Comparison of ENCODE assay signal across 1 cellular context in the genomic region with DNA sequence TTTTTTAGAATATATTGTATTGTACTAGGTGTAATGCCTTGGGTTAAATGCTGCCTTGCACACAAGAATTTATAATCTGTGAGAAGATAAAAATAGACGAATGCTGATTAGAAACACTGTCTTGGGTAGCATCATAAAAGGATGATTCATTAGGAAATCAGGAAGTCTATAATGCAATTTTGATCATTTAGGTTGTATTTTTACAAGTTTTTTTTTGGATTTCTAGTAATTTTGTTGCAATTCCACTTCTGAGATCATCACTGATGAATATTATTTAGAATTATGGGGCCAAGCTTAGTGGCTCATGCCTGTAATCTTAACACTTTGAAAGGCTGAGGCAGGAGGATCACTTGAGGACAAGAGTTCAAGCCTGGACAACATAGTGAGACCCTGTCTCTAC.
TF ChIP-seq lines count a peak whose summit lies in the region.

No MANE protein-coding gene starts in this region.

TF ChIP-seq in SK-N-SH, 30 proteins besides CTCF, POLR2A, EP300 and RAD21:
- TF ChIP-seq CHD2 (IDR thresholded peaks at IDR 0.05; ENCODE audit: low read length, partially characterized antibody) = no peak
- no peak for TF ChIP-seq TCF12 (IDR thresholded peaks at IDR 0.05)
- TF ChIP-seq FOXJ3 (CRISPR knock-in tag; IDR thresholded peaks at IDR 0.05) = no peak
- TF ChIP-seq, protein P1, sequence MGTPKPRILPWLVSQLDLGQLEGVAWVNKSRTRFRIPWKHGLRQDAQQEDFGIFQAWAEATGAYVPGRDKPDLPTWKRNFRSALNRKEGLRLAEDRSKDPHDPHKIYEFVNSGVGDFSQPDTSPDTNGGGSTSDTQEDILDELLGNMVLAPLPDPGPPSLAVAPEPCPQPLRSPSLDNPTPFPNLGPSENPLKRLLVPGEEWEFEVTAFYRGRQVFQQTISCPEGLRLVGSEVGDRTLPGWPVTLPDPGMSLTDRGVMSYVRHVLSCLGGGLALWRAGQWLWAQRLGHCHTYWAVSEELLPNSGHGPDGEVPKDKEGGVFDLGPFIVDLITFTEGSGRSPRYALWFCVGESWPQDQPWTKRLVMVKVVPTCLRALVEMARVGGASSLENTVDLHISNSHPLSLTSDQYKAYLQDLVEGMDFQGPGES (IDR thresholded peaks at IDR 0.05; ENCODE audit: low read depth, low read length) = no peak
- TF ChIP-seq, protein P2, sequence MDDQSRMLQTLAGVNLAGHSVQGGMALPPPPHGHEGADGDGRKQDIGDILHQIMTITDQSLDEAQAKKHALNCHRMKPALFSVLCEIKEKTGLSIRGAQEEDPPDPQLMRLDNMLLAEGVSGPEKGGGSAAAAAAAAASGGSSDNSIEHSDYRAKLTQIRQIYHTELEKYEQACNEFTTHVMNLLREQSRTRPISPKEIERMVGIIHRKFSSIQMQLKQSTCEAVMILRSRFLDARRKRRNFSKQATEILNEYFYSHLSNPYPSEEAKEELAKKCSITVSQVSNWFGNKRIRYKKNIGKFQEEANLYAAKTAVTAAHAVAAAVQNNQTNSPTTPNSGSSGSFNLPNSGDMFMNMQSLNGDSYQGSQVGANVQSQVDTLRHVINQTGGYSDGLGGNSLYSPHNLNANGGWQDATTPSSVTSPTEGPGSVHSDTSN (IDR thresholded peaks at IDR 0.05) = no peak
